Comparison of ENCODE assay signal across 26 cellular contexts in genomic region chr2:150041721-150042450, GRCh38.
A peak's percentile ranks its signal among the peaks of the same experiment; 100 is the strongest.
DNase-seq lines count a peak whose midpoint lies in the region; ATAC-seq and TF ChIP-seq lines count a peak whose summit lies in the region.
"Had no signal": no experiment of that assay in that cellular context is flagged by ENCODE, and none has a peak within 500 bp of the region (broad histone marks: within the 10 kb centered on the region; RNA-seq: fewer than 3 reads in every experiment).

No MANE protein-coding gene starts in this region.

- POLR2A ChIA-PET in MCF 10A (lab: Yijun Ruan, JAX): no interaction called here
- POLR2A ChIA-PET in OCI-LY7 (lab: Charles Lee): interaction anchor here (0.5 to 0.7 kb wide), 2 partner anchors 13 to 14 kb away, joined by 3 to 4 read pairs; no protein-coding TSS in a partner anchor

- in situ Hi-C loops in mammary epithelial cell (cut with MboI; ENCODE audit: low sequenced_read_pairs in 2 of 2): no loop called here

- H3K79me2 ChIP-seq in mammary epithelial cell (ENCODE audit: insufficient read depth, low read length) (no peaks in the 10 kb centered on the region), OCI-LY7 (ENCODE audit: insufficient read depth, low read depth, low read length) (no peaks in the 10 kb centered on the region)

- no peak overlapping the region for H3K27ac ChIP-seq in mammary epithelial cell (ENCODE audit: insufficient read depth, low read depth, low read length)
- peak overlapping the region; percentile 82 for H3K27ac ChIP-seq in endodermal cell (ENCODE audit: low read depth, low read length)
- H3K27ac ChIP-seq in left lung: no peak overlapping the region
- no peak overlapping the region for H3K27ac ChIP-seq in OCI-LY7 (ENCODE audit: low read depth, low read length, poor library complexity, severe bottlenecking)
- H3K27ac ChIP-seq in stomach: no peak overlapping the region
- H3K27ac ChIP-seq: skin epidermis, transverse colon had no signal

- H4K20me1 ChIP-seq in mammary epithelial cell (ENCODE audit: insufficient read depth, low read length) (no peaks in the 10 kb centered on the region), OCI-LY7 (ENCODE audit: insufficient read depth, low read length) (no peaks in the 10 kb centered on the region)

- H3K9me3 ChIP-seq in mammary epithelial cell (replicated peaks; ENCODE audit: insufficient read depth, low read length) (no peaks in the 10 kb centered on the region), endodermal cell (ENCODE audit: control insufficient read depth, low read length) (no peaks in the 10 kb centered on the region), left lung (no peaks in the 10 kb centered on the region), OCI-LY7 (ENCODE audit: low read length) (no peaks in the 10 kb centered on the region), stomach (no peaks in the 10 kb centered on the region)
- H3K9me3 ChIP-seq: transverse colon had no signal

- H3K9ac ChIP-seq in mammary epithelial cell (ENCODE audit: insufficient read depth, low read length): no peak overlapping the region
- no peak overlapping the region for H3K9ac ChIP-seq in endodermal cell (ENCODE audit: extremely low read depth, low read length, poor library complexity, severe bottlenecking)

- H2AFZ ChIP-seq in mammary epithelial cell (ENCODE audit: low read depth, low read length): no peak overlapping the region
- no peak overlapping the region for H2AFZ ChIP-seq in OCI-LY7 (ENCODE audit: low read length)

- no peaks in the 10 kb centered on the region for H3K9me2 ChIP-seq in OCI-LY7 (ENCODE audit: insufficient read depth, low read length)

- TF ChIP-seq EP300 in stomach (IDR thresholded peaks at IDR 0.05): no peak

- no peaks in the 10 kb centered on the region for H3K4me1 ChIP-seq in mammary epithelial cell (ENCODE audit: insufficient read depth, low read length)
- H3K4me1 ChIP-seq in endodermal cell (ENCODE audit: control insufficient read depth, insufficient read depth, low read length): no peaks in the 10 kb centered on the region
- peaks cover 0 to 5% of the 10 kb centered on the region in 2 donors for H3K4me1 ChIP-seq in left lung
- H3K4me1 ChIP-seq in OCI-LY7 (ENCODE audit: insufficient read depth, low read length, poor library complexity, severe bottlenecking): no peaks in the 10 kb centered on the region
- no peaks in the 10 kb centered on the region for H3K4me1 ChIP-seq in stomach
- H3K4me1 ChIP-seq: transverse colon had no signal

- H3K27me3 ChIP-seq in mammary epithelial cell (ENCODE audit: insufficient read depth, low read length) (no peaks in the 10 kb centered on the region), endodermal cell (ENCODE audit: control insufficient read depth, insufficient read depth, low read length, poor library complexity, severe bottlenecking) (no peaks in the 10 kb centered on the region), left lung (no peaks in the 10 kb centered on the region), H7 (ENCODE audit: control insufficient read depth, insufficient read depth, low read length) (no peaks in the 10 kb centered on the region), stomach (no peaks in the 10 kb centered on the region)
- H3K27me3 ChIP-seq: transverse colon had no signal

- intact Hi-C loops in mammary epithelial cell (cut with micrococcal nuclease): no loop called here
- intact Hi-C loops in MCF 10A (cut with micrococcal nuclease): no loop called here
- intact Hi-C loops in left lung (cut with DNase I): no loop called here
- intact Hi-C loops in OCI-LY7 (cut with micrococcal nuclease; ENCODE audit: unreplicated experiment): no loop called here
- intact Hi-C loops in stomach (cut with DNase I; ENCODE audit: low total_unique reads): no loop called here

- H3K9me3 Mint-ChIP-seq in MCF 10A (ENCODE audit: unreplicated experiment) (no peaks in the 10 kb centered on the region), endodermal cell (no peaks in the 10 kb centered on the region)
- H3K9me3 Mint-ChIP-seq: activated T-helper 1 cell treated with anti-CD3 and anti-CD28 coated beads, Interleukin-12 subunit alpha, Interleukin-12 subunit beta, Interleukin-2, Interleukin-4 antibody, amounts not matched to agents 30 ng/mL and 10 ng/mL and 1 ng/mL, durations not matched to agents 14 hours and 24 hours and 36 hours had no signal

- H3K4me1 Mint-ChIP-seq in MCF 10A (ENCODE audit: insufficient read depth, unreplicated experiment) (no peaks in the 10 kb centered on the region), endodermal cell (no peaks in the 10 kb centered on the region)
- H3K4me1 Mint-ChIP-seq: activated CD8-positive, alpha-beta memory T cell treated with anti-CD3 and anti-CD28 coated beads, Interleukin-2, amount 10 ng/mL, durations not matched to agents 7 days and 5 days; B cell; naive thymus-derived CD8-positive, alpha-beta T cell had no signal

- H3K27ac Mint-ChIP-seq in MCF 10A (ENCODE audit: low read depth, unreplicated experiment) (no peak overlapping the region), endodermal cell (no peak overlapping the region)
- H3K27ac Mint-ChIP-seq: activated CD8-positive, alpha-beta memory T cell treated with anti-CD3 and anti-CD28 coated beads, Interleukin-2, amount 10 ng/mL, durations not matched to agents 7 days and 5 days; activated naive CD8-positive, alpha-beta T cell; activated T-helper 1 cell treated with anti-CD3 and anti-CD28 coated beads, Interleukin-12 subunit alpha, Interleukin-12 subunit beta, Interleukin-2, Interleukin-4 antibody, amounts not matched to agents 30 ng/mL and 10 ng/mL and 1 ng/mL, durations not matched to agents 14 hours and 24 hours and 36 hours; B cell; dendritic cell treated with granulocyte-macrophage colony-stimulating factor and Interleukin-4, amounts not matched to agents 40 ng/mL and 50 ng/mL, for 4 days; naive thymus-derived CD8-positive, alpha-beta T cell had no signal

- H3K4me2 ChIP-seq in mammary epithelial cell (ENCODE audit: insufficient read depth, low read depth, low read length) (no peak overlapping the region), OCI-LY7 (ENCODE audit: low read length) (no peak overlapping the region)

- TF ChIP-seq CTCF in mammary epithelial cell (conservative IDR thresholded peaks at IDR 0.05 in 1 of 2, IDR thresholded peaks at IDR 0.05 in 1 of 2; ENCODE audit: extremely low read depth in 1 of 2, insufficient read depth in 1 of 2, low read depth in 1 of 2, low read length in 2 of 2) (no peak), MCF 10A (IDR thresholded peaks at IDR 0.05; ENCODE audit: unreplicated experiment) (no peak), endodermal cell (conservative IDR thresholded peaks at IDR 0.05) (no peak), left lung (IDR thresholded peaks at IDR 0.05) (no peak), OCI-LY7 (conservative IDR thresholded peaks at IDR 0.05; ENCODE audit: low read length) (no peak), stomach (IDR thresholded peaks at IDR 0.05) (no peak)

- no peaks in the 10 kb centered on the region for H3K36me3 ChIP-seq in mammary epithelial cell (ENCODE audit: insufficient read depth, low read length)
- H3K36me3 ChIP-seq in endodermal cell (ENCODE audit: control insufficient read depth, insufficient read depth, low read length): no peaks in the 10 kb centered on the region
- no peaks in the 10 kb centered on the region for H3K36me3 ChIP-seq in left lung
- H3K36me3 ChIP-seq in OCI-LY7 (ENCODE audit: insufficient read depth, low read length): no peaks in the 10 kb centered on the region
- no peaks in the 10 kb centered on the region for H3K36me3 ChIP-seq in H7 (replicated peaks; ENCODE audit: control insufficient read depth, insufficient read depth, low read length)
- H3K36me3 ChIP-seq in stomach: no peaks in the 10 kb centered on the region
- H3K36me3 ChIP-seq: transverse colon had no signal

- H3K27me3 Mint-ChIP-seq in MCF 10A (ENCODE audit: insufficient read depth, unreplicated experiment) (no peaks in the 10 kb centered on the region), endodermal cell (ENCODE audit: insufficient read depth) (no peaks in the 10 kb centered on the region)
- H3K27me3 Mint-ChIP-seq: activated CD8-positive, alpha-beta memory T cell treated with anti-CD3 and anti-CD28 coated beads, Interleukin-2, amount 10 ng/mL, durations not matched to agents 7 days and 5 days; activated naive CD8-positive, alpha-beta T cell; B cell; dendritic cell treated with granulocyte-macrophage colony-stimulating factor and Interleukin-4, amounts not matched to agents 40 ng/mL and 50 ng/mL, for 4 days; naive thymus-derived CD8-positive, alpha-beta T cell had no signal

- H3K36me3 Mint-ChIP-seq in MCF 10A (ENCODE audit: insufficient read depth, unreplicated experiment): no peaks in the 10 kb centered on the region
- H3K36me3 Mint-ChIP-seq in endodermal cell (ENCODE audit: low read depth): no peaks in the 10 kb centered on the region
- H3K36me3 Mint-ChIP-seq: activated CD8-positive, alpha-beta memory T cell treated with anti-CD3 and anti-CD28 coated beads, Interleukin-2, amount 10 ng/mL, durations not matched to agents 7 days and 5 days; activated naive CD8-positive, alpha-beta T cell; naive thymus-derived CD8-positive, alpha-beta T cell had no signal

- peak; percentile 25 for ATAC-seq in left lung
- ATAC-seq: activated CD8-positive, alpha-beta memory T cell treated with anti-CD3 and anti-CD28 coated beads, Interleukin-2, amount 10 ng/mL, durations not matched to agents 7 days and 5 days; K562; naive thymus-derived CD8-positive, alpha-beta T cell; Right ventricle myocardium inferior; stimulated activated naive CD8-positive, alpha-beta T cell treated with anti-CD3 and anti-CD28 coated beads, Interleukin-15, Interleukin-2, amounts not matched to agents 100 U/mL and 50 U/mL, for 24 hours had no signal

- CTCF ChIA-PET in mammary epithelial cell (lab: Charles Lee; ENCODE audit: low non-redundant PET) (no interaction called here), MCF 10A (lab: Yijun Ruan, JAX) (interaction anchor here (0.8 kb wide), 1 partner anchor 425 kb away, joined by 3 read pairs; no protein-coding TSS in a partner anchor), OCI-LY7 (lab: Charles Lee; ENCODE audit: unreplicated experiment) (no interaction called here)

- dilution Hi-C loops in mammary epithelial cell (cut with HindIII; ENCODE audit: low sequenced_read_pairs): no loop called here

- BruUV-seq in mammary epithelial cell (replicated peaks; lab: Mats Ljungman, UMichigan): no TSS peak
- no TSS peak for BruUV-seq in MCF 10A (replicated peaks; lab: Mats Ljungman, UMichigan)
- BruUV-seq in OCI-LY7 (replicated peaks; lab: Mats Ljungman, UMichigan): no TSS peak

- H3K4me3 ChIP-seq in mammary epithelial cell (replicated peaks in 1 of 3; ENCODE audit: insufficient read depth in 1 of 3, low read depth in 2 of 3, low read length in 3 of 3): no peak overlapping the region
- H3K4me3 ChIP-seq in endodermal cell (ENCODE audit: low read length): no peak overlapping the region
- no peak overlapping the region for H3K4me3 ChIP-seq in left lung
- H3K4me3 ChIP-seq in OCI-LY7 (ENCODE audit: low read depth, low read length, poor library complexity, severe bottlenecking): no peak overlapping the region
- H3K4me3 ChIP-seq in H7 (ENCODE audit: insufficient read depth, low read depth, low read length): no peak overlapping the region
- H3K4me3 ChIP-seq in stomach: no peak overlapping the region
- H3K4me3 ChIP-seq: K562, skin epidermis, transverse colon had no signal

- DNase-seq in mammary epithelial cell (peak; percentile 45), MCF 10A (ENCODE audit: unreplicated experiment) (no peak), endodermal cell (no peak), left lung (no peak), OCI-LY7 (ENCODE audit: low spot score) (no peak), H7 (no peak), dedifferentiated amniotic fluid mesenchymal stem cell (ENCODE audit: extremely low spot score) (no peak), stomach (no peak)
- DNase-seq: 8988T; activated CD4-positive, alpha-beta T cell treated with anti-CD3 and anti-CD28 coated beads for 48 hours; activated CD8-positive, alpha-beta memory T cell treated with anti-CD3 and anti-CD28 coated beads, Interleukin-2, amount 10 ng/mL, durations not matched to agents 7 days and 5 days; mesenchymal stem cell; naive thymus-derived CD8-positive, alpha-beta T cell; NCI-H1694 treated with DMSO at 0.1 percent for 48 hours; NCI-H69; posterior cingulate gyrus; stimulated activated CD4-positive, alpha-beta T cell treated with anti-CD3 and anti-CD28 coated beads, Interleukin-4, amount 100 ng/mL, for 1 hour; stimulated activated naive CD8-positive, alpha-beta T cell treated with anti-CD3 and anti-CD28 coated beads, Interleukin-15, Interleukin-2, amounts not matched to agents 100 U/mL and 50 U/mL, for 24 hours; transverse colon had no signal

- H3K4me3 Mint-ChIP-seq in MCF 10A (ENCODE audit: unreplicated experiment) (no peak overlapping the region), endodermal cell (no peak overlapping the region)
- H3K4me3 Mint-ChIP-seq: activated CD8-positive, alpha-beta memory T cell treated with anti-CD3 and anti-CD28 coated beads, Interleukin-2, amount 10 ng/mL, durations not matched to agents 7 days and 5 days; activated naive CD8-positive, alpha-beta T cell; activated T-helper 1 cell treated with anti-CD3 and anti-CD28 coated beads, Interleukin-12 subunit alpha, Interleukin-12 subunit beta, Interleukin-2, Interleukin-4 antibody, amounts not matched to agents 30 ng/mL and 10 ng/mL and 1 ng/mL, durations not matched to agents 14 hours and 24 hours and 36 hours; B cell; dendritic cell treated with granulocyte-macrophage colony-stimulating factor and Interleukin-4, amounts not matched to agents 40 ng/mL and 50 ng/mL, for 4 days; naive thymus-derived CD8-positive, alpha-beta T cell had no signal

- 89% methylated on average over 7 of the region's 9 CpGs for WGBS in mammary epithelial cell (ENCODE audit: low coverage, missing lambda C conversion rate)
- 79 to 91% methylated on average over 5 to 9 of the region's 9 CpGs for WGBS in endodermal cell (ENCODE audit: insufficient coverage in 1 of 2, insufficient read length in 1 of 2), 2 experiments
- 83 to 91% (median 85%) methylated on average over 9 of the region's 9 CpGs for WGBS in stomach, 5 donors

- no peak for TF ChIP-seq POLR2A in stomach (IDR thresholded peaks at IDR 0.05)
